ENCODE assay signal across 24 cellular contexts in the genomic region with DNA sequence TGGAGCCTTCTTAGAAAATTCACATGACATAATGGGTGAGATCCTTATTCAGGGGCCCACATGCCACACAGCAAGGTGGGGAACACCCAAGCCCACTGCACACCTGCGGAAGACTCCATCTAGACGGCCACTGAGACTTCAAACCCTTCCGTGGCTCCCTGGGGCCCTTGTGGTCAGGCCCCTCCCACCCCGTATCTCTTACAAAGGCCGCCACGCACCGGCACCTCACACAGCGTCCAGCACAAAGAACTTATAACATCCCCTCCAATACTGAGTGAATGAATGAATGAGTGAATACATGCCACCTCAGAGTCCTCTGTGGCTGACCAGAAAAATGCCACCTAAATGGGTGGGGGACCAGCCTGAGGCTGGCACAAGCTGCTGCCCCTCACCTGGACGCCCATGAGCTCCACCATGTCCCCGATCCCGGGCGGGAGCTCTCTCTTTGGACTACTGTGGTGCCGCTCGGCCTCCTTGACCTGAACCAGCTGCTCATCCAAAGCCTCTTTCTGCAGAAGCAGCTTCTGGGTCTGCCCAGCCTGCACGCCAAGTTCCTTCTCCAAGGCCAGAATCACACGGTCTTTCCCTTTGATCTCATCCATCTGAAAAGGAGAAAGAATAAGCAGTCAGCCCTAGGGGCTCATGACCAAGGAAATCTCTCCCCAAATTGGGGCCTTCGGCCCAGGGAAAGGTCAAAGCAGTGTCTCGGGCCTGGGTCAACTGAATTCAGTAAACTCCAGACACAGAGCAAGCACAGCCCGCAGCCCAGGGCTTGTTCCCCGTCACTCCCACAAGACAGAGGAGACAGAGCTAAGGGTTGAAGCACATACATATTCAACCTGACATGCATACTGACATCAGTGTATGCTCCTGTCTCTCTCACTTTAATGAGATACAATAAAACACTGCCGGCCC.
"Had no signal": no experiment of that assay in that cellular context is flagged by ENCODE, and none has a peak within 500 bp of the region (broad histone marks: within the 10 kb centered on the region; RNA-seq: fewer than 3 reads in every experiment).

No MANE protein-coding gene starts in this region.

- H3K4me3 ChIP-seq: K562, Peyer's patch, SJCRH30 had no signal

- H3K36me3 Mint-ChIP-seq: activated naive CD8-positive, alpha-beta T cell treated with anti-CD3 and anti-CD28 coated beads for 36 hours had no signal

- H3K4me3 Mint-ChIP-seq: activated CD8-positive, alpha-beta T cell treated with anti-CD3 and anti-CD28 coated beads for 36 hours; activated naive CD4-positive, alpha-beta T cell treated with anti-CD3 and anti-CD28 coated beads, Interleukin-2, amount 10 ng/mL, durations not matched to agents 7 days and 5 days; activated naive CD8-positive, alpha-beta T cell treated with anti-CD3 and anti-CD28 coated beads for 36 hours had no signal

- H3K9me3 Mint-ChIP-seq: activated naive CD4-positive, alpha-beta T cell treated with anti-CD3 and anti-CD28 coated beads, Interleukin-2, amount 10 ng/mL, durations not matched to agents 7 days and 5 days; activated naive CD8-positive, alpha-beta T cell treated with anti-CD3 and anti-CD28 coated beads for 36 hours had no signal

- H3K27ac ChIP-seq: Peyer's patch, RWPE1, SJCRH30, VCaP had no signal

- H3K27me3 Mint-ChIP-seq: activated CD8-positive, alpha-beta T cell treated with anti-CD3 and anti-CD28 coated beads for 36 hours had no signal

- DNase-seq: activated CD4-positive, CD25-positive, alpha-beta regulatory T cell; activated CD8-positive, alpha-beta memory T cell treated with anti-CD3 and anti-CD28 coated beads, Interleukin-2, amount 50 U/mL, for 48 hours; activated CD8-positive, alpha-beta T cell treated with anti-CD3 and anti-CD28 coated beads for 36 hours; activated gamma-delta T cell treated with Interleukin-2 at 50 U/mL for 16 hours; activated naive CD4-positive, alpha-beta T cell treated with anti-CD3 and anti-CD28 coated beads, Interleukin-2, amount 10 ng/mL, durations not matched to agents 7 days and 5 days; activated naive CD8-positive, alpha-beta T cell treated with anti-CD3 and anti-CD28 coated beads for 36 hours; activated T-cell treated with anti-CD3 and anti-CD28 coated beads, Interleukin-2, amount 50 U/mL, for 1 hour; Karpas-422; MM.1S; NCI-H1105 treated with DMSO at 0.1 percent for 48 hours; NCI-H1436 treated with DMSO at 0.1 percent for 48 hours; NCI-H187; NCI-H2081; NCI-H510A treated with DMSO at 0.1 percent for 48 hours; NCI-H69; NK-92 treated with Interleukin-12 subunit alpha and Interleukin-12 subunit beta, amount 100 ng/mL, for 24 hours; Peyer's patch; Right ventricle myocardium superior; SJCRH30; SK-N-SH; T-helper 1 cell had no signal

- H3K4me2 ChIP-seq: SK-N-SH had no signal

- H3K4me1 Mint-ChIP-seq: activated naive CD4-positive, alpha-beta T cell treated with anti-CD3 and anti-CD28 coated beads, Interleukin-2, amount 10 ng/mL, durations not matched to agents 7 days and 5 days; activated naive CD8-positive, alpha-beta T cell treated with anti-CD3 and anti-CD28 coated beads for 36 hours had no signal

- H3K27ac Mint-ChIP-seq: activated CD8-positive, alpha-beta T cell treated with anti-CD3 and anti-CD28 coated beads for 36 hours; activated naive CD4-positive, alpha-beta T cell treated with anti-CD3 and anti-CD28 coated beads, Interleukin-2, amount 10 ng/mL, durations not matched to agents 7 days and 5 days; activated naive CD8-positive, alpha-beta T cell treated with anti-CD3 and anti-CD28 coated beads for 36 hours had no signal

- H3K9ac ChIP-seq: SK-N-SH had no signal

- H3K4me1 ChIP-seq: Peyer's patch had no signal

- H3K36me3 ChIP-seq: Peyer's patch, SJCRH30 had no signal

- H3K27me3 ChIP-seq: Peyer's patch, SJCRH30 had no signal

- ATAC-seq: activated CD8-positive, alpha-beta T cell treated with anti-CD3 and anti-CD28 coated beads for 36 hours; K562 had no signal

- H3K9me3 ChIP-seq: Peyer's patch, SJCRH30, SK-N-SH had no signal
